In the genomic region with DNA sequence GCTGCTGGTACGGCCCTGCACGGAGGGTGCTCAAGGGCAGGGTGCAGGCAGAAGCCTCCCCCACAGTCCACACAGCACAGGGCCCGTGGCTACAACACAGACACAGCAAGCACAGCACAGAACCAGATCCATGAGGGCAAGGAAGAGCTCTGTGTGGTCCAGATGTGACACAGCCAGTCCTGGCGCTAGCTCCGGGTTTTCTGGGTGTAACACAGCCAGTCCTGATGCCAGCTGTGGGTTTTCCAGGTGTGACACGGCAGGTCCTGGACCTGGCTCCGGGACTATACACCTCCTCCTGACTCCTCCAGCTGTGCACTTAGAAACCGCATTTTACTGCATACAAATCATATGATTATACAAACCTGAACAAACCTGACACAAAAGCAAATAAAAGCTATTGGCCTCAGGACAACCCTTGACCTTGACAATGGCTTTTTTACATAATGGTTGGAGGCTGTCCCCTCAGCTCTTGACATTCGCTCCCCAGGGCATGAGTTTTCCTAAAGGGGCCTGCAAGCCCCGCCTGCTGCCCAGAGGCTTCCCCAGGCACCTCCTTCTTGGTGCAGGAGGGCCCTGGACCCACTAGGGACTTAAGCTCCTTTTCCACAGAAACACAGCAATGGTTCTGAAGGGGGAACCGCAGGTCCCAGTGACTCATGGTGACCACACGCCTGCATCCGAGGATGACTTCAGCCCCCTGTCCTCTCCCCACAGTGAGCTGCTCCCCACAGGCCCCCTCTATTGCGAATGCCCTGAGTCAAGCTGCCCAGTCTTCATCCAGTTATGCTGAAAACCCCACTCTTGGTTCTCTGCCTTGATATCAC, we compare ENCODE assay signal across 17 cellular contexts.
DNase-seq lines count a peak whose midpoint lies in the region; ATAC-seq and TF ChIP-seq lines count a peak whose summit lies in the region.
"Had no signal": no experiment of that assay in that cellular context is flagged by ENCODE, and none has a peak within 500 bp of the region (broad histone marks: within the 10 kb centered on the region; RNA-seq: fewer than 3 reads in every experiment).

No MANE protein-coding gene starts in this region.

- H3K4me3 ChIP-seq in heart right ventricle (no peak overlapping the region), upper lobe of right lung (no peak overlapping the region), H7 (ENCODE audit: insufficient read depth, low read depth, low read length) (no peak overlapping the region)
- H3K4me3 ChIP-seq: left ventricle myocardium inferior, SJSA1 had no signal

- H3K4me1 ChIP-seq in heart right ventricle (no peaks in the 10 kb centered on the region), upper lobe of right lung (no peaks in the 10 kb centered on the region)
- H3K4me1 ChIP-seq: left ventricle myocardium inferior had no signal

- WGBS in heart right ventricle, 2 donors = 67 to 69% methylated on average over 14 of the region's 14 CpGs

- intact Hi-C loops in left cardiac atrium (cut with DNase I) = no loop called here
- intact Hi-C loops in heart right ventricle (cut with DNase I) = no loop called here
- intact Hi-C loops in upper lobe of right lung (cut with DNase I) = no loop called here

- H3K27ac ChIP-seq in heart right ventricle (no peak overlapping the region), upper lobe of right lung (no peak overlapping the region)
- H3K27ac ChIP-seq: left ventricle myocardium inferior, SJSA1 had no signal

- H3K9me3 Mint-ChIP-seq in chondrocyte (ENCODE audit: low read depth) = no peaks in the 10 kb centered on the region

- H3K27me3 ChIP-seq in heart right ventricle (peaks cover 0 to 46% (median 12%) of the 10 kb centered on the region in 7 donors), upper lobe of right lung (no peaks in the 10 kb centered on the region), H7 (ENCODE audit: control insufficient read depth, insufficient read depth, low read length) (no peaks in the 10 kb centered on the region)
- H3K27me3 ChIP-seq: SJSA1 had no signal

- H3K36me3 ChIP-seq in heart right ventricle (no peaks in the 10 kb centered on the region), upper lobe of right lung (no peaks in the 10 kb centered on the region), H7 (replicated peaks; ENCODE audit: control insufficient read depth, insufficient read depth, low read length) (no peaks in the 10 kb centered on the region)
- H3K36me3 ChIP-seq: left ventricle myocardium inferior, SJSA1 had no signal

- no peak for TF ChIP-seq CTCF in heart right ventricle (IDR thresholded peaks at IDR 0.05)
- TF ChIP-seq CTCF in chondrocyte (IDR thresholded peaks at IDR 0.05) = no peak
- TF ChIP-seq CTCF in upper lobe of right lung (IDR thresholded peaks at IDR 0.05) = no peak

- H3K27ac Mint-ChIP-seq in chondrocyte (ENCODE audit: unreplicated experiment) = no peak overlapping the region

- DNase-seq in left cardiac atrium (peak; percentile 3), heart right ventricle (no peak), NCI-H774 (lab: John Stamatoyannopoulos, UW) (peak; percentile 90), chondrocyte (ENCODE audit: low spot score) (peak; percentile 86), upper lobe of right lung (peak; percentile 60), NK-92 (lab: John Stamatoyannopoulos, UW; ENCODE audit: unreplicated experiment) (no peak), H7 (no peak), NCI-H1930 (lab: John Stamatoyannopoulos, UW) (no peak)
- DNase-seq: activated CD4-positive, alpha-beta T cell treated with anti-CD3 and anti-CD28 coated beads for 4 hours; activated CD8-positive, alpha-beta memory T cell treated with anti-CD3 and anti-CD28 coated beads, Interleukin-2, amount 50 U/mL, for 4 hours; activated naive CD4-positive, alpha-beta T cell treated with Interleukin-2 at 50 U/mL for 16 hours; anterior cingulate cortex; foreskin fibroblast; left ventricle myocardium inferior; stimulated activated CD4-positive, alpha-beta T cell treated with anti-CD3 and anti-CD28 coated beads, Interleukin-4, amount 100 ng/mL, for 1 hour had no signal

- H3K4me1 Mint-ChIP-seq in chondrocyte (ENCODE audit: low read depth) = no peaks in the 10 kb centered on the region

- H3K4me3 Mint-ChIP-seq in chondrocyte (ENCODE audit: unreplicated experiment) = no peak overlapping the region

- ATAC-seq in left cardiac atrium = no peak
- no peak for ATAC-seq in heart right ventricle
- ATAC-seq in upper lobe of right lung = peak; percentile 42

- H3K9me3 ChIP-seq in heart right ventricle (peaks cover 0 to 8% (median 0%) of the 10 kb centered on the region in 11 donors), upper lobe of right lung (no peaks in the 10 kb centered on the region)
- H3K9me3 ChIP-seq: left ventricle myocardium inferior had no signal

- peaks cover 2% of the 10 kb centered on the region for H3K27me3 Mint-ChIP-seq in chondrocyte (ENCODE audit: low read depth)

- H3K36me3 Mint-ChIP-seq in chondrocyte (ENCODE audit: low read depth) = no peaks in the 10 kb centered on the region
- H3K36me3 Mint-ChIP-seq: CD8-positive, alpha-beta memory T cell had no signal

Comparison
In these comparisons a context has a peak if more than half of its experiments do, and no peak if none do; other contexts are left out.
1. DNase-seq: peak in left cardiac atrium (single experiment), NCI-H774 (single experiment), chondrocyte (single experiment) and upper lobe of right lung (single experiment); none in heart right ventricle (0 of 2), NK-92 (single experiment), H7 (single experiment) and NCI-H1930 (0 of 2).